Comparison of ENCODE assay signal across 1 cellular context in the genomic region with DNA sequence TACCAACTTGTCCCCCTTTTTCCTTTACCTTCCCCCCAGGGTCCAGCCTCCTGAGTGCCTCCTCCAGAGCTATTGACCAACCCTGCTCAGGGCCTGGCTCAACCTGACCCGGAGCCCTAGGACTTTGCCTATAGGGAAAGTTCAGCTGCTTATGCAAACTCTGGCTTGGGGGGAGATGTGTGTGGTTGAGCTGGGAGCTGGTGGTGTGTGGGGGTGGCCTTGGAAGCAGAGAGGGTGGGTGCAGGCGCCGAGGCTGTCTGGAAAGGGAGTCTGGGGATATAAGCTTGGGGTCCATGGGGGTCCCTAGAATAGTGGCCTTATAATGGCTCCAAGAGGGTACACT.
TF ChIP-seq lines count a peak whose summit lies in the region.

No MANE protein-coding gene starts in this region.

TF ChIP-seq in endothelial cell of umbilical vein, 7 proteins besides CTCF, POLR2A, EP300 and RAD21 (continued from another document):
- TF ChIP-seq, protein P1, sequence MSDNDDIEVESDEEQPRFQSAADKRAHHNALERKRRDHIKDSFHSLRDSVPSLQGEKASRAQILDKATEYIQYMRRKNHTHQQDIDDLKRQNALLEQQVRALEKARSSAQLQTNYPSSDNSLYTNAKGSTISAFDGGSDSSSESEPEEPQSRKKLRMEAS (IDR thresholded peaks at IDR 0.05; ENCODE audit: insufficient read depth, insufficient read length), result no peak
- TF ChIP-seq POLR2AphosphoS5 (IDR thresholded peaks at IDR 0.05; ENCODE audit: insufficient read depth, low read depth, low read length) (no peak), EZH2 (IDR thresholded peaks at IDR 0.05; ENCODE audit: borderline replicate concordance, low read depth, low read length, severe bottlenecking) (no peak), JUN (IDR thresholded peaks at IDR 0.05; ENCODE audit: borderline replicate concordance, insufficient read depth, insufficient read length, low read depth) (no peak), FOS (IDR thresholded peaks at IDR 0.05; ENCODE audit: borderline replicate concordance, insufficient read depth, low read length) (no peak)
